ENCODE assay signal across 31 cellular contexts in the genomic region with DNA sequence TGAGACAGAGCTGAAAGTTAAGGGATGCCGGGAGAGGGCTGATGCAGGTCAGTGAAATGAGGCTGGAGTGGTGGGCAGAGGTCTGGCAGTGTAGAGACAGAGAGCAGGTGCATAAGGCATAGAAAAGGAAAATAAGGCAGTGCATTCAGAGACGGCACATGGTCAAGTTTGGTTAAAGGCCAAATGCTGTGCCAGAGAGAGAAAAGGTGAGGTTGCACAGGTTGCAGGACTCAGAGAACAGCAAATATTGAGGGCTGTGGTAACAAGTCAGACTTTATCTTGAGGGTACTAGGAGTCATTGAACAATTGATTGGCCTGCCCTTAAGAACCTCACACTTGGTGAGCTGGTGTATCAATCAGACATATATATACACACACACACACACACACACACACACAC.
"Had no signal": no experiment of that assay in that cellular context is flagged by ENCODE, and none has a peak within 500 bp of the region (broad histone marks: within the 10 kb centered on the region; RNA-seq: fewer than 3 reads in every experiment).

No MANE protein-coding gene starts in this region.

- H3K4me3 ChIP-seq: adrenal gland, ascending aorta, body of pancreas, breast epithelium, cardiac muscle cell had no signal

- H3K27me3 ChIP-seq: adrenal gland, ascending aorta, body of pancreas, brain microvascular endothelial cell, breast epithelium, cardiac muscle cell had no signal

- H3K4me1 ChIP-seq: adrenal gland, ascending aorta, breast epithelium had no signal

- FAIRE-seq: astrocyte, bronchial epithelial cell had no signal

- DNase-seq: activated effector memory CD4-positive, alpha-beta T cell treated with anti-CD3 and anti-CD28 coated beads, Interleukin-2, amount 50 U/mL, for 16 hours; activated effector memory CD4-positive, alpha-beta T cell treated with Interleukin-2 at 50 U/mL for 16 hours; activated gamma-delta T cell; activated gamma-delta T cell treated with Interleukin-2 at 50 U/mL for 16 hours; activated naive CD4-positive, alpha-beta T cell; activated naive CD4-positive, alpha-beta T cell treated with anti-CD3 and anti-CD28 coated beads, Interleukin-2, amount 10 ng/mL, durations not matched to agents 7 days and 5 days; activated naive CD4-positive, alpha-beta T cell treated with anti-CD3 and anti-CD28 coated beads, Interleukin-2, amount 50 U/mL, for 16 hours; activated naive CD4-positive, alpha-beta T cell treated with Interleukin-2 at 50 U/mL for 16 hours; activated naive CD8-positive, alpha-beta T cell treated with anti-CD3 and anti-CD28 coated beads for 36 hours; activated naive CD8-positive, alpha-beta T cell treated with anti-CD3 and anti-CD28 coated beads, Interleukin-2, amount 10 ng/mL, durations not matched to agents 7 days and 5 days; activated naive CD8-positive, alpha-beta T cell treated with anti-CD3 and anti-CD28 coated beads, Interleukin-2, amount 50 U/mL, for 24 hours; activated T-cell treated with anti-CD3 and anti-CD28 coated beads for 4 hours; activated T-cell treated with anti-CD3 and anti-CD28 coated beads, Interleukin-2, amount 50 U/mL, for 1 hour; activated T-cell treated with anti-CD3 and anti-CD28 coated beads, Interleukin-2, amount 50 U/mL, for 24 hours; activated T-cell treated with anti-CD3 and anti-CD28 coated beads, Interleukin-2, amount 50 U/mL, for 4 hours; activated T-cell treated with anti-CD3 and anti-CD28 coated beads, Interleukin-2, amount 50 U/mL, for 48 hours; adrenal gland; amniotic stem cell; amygdala; anterior cingulate cortex; aorta; body of pancreas; brain microvascular endothelial cell; caudate nucleus; central memory CD4-positive, alpha-beta T cell; cerebellar nuclear complex had no signal

- H3K9me3 ChIP-seq: adrenal gland, ascending aorta, body of pancreas, breast epithelium had no signal

- H3K27ac ChIP-seq: adrenal gland, ascending aorta, body of pancreas, brain microvascular endothelial cell, breast epithelium, cardiac muscle cell had no signal

- ATAC-seq: activated naive CD8-positive, alpha-beta T cell treated with anti-CD3 and anti-CD28 coated beads, Interleukin-2, amount 50 U/mL, for 24 hours; body of pancreas had no signal

- H3K36me3 ChIP-seq: adrenal gland, ascending aorta, brain microvascular endothelial cell, breast epithelium, cardiac muscle cell had no signal
